ENCODE assay signal across 7 cellular contexts in genomic region chr15:51226813-51227212, GRCh38.
"Had no signal": no experiment of that assay in that cellular context is flagged by ENCODE, and none has a peak within 500 bp of the region (broad histone marks: within the 10 kb centered on the region; RNA-seq: fewer than 3 reads in every experiment).

No MANE protein-coding gene starts in this region.

- H2AFZ ChIP-seq: GM23338 had no signal

- ATAC-seq: GM23338 had no signal

- FAIRE-seq: H1, H54, HTR-8/SVneo had no signal

- H3K4me3 ChIP-seq: GM23338 had no signal

- H3K4me2 ChIP-seq: GM23338 had no signal

- DNase-seq: H9, HCEC 1CT, KG1 had no signal
